Comparison of ENCODE assay signal across 10 cellular contexts in the genomic region with DNA sequence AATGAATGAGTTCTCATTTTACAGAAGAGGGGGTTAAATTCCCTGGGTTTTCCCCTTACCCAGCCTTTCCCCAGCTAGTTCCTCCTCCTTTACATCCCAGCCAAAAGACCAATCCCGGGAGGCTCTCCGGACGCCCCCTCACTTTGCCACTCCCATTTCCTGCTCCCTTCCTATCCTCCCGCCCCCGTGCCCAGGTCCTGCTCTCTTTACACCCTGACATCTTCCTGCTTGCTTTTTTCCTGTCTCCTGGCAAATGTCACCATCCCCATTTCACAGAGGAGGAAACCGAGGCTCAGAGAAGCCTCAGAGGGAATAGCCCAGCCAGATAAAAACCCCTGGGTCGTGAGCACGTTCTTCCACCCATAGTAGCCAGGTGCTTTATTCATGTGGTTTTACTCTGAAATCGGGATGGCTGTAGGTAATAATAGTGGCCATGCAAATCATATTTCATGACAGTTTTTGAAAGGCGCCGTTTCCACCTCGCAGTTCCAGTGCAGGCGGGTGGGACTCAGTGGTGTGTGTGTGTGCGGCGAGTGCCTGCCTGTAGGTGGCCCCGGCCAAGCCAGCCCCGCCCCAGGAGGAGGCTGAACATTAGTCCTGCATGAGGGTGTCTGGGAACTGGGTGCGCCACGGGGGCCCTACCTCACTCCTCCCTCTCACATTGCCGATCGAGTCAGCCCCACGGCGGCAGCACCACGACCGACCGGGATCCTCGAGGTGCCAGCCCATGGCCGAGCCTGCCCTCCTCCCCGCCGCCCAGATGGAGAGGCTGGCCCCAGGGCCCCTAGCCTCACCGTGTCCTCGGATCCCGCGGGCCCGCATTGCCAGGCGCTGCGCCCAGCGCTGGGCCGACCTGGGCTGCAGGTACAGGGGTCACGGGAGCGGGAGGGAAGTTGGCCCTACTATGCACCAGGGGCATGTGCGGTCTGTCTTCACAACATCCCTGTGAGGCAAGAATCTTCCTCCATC. TPM values are rescaled to one million over a fixed set of nuclear protein-coding genes. Genes with fewer than 3 reads are reported as not detected.
DNase-seq lines count a peak whose midpoint lies in the region; ATAC-seq and TF ChIP-seq lines count a peak whose summit lies in the region.
"Had no signal": no experiment of that assay in that cellular context is flagged by ENCODE, and none has a peak within 500 bp of the region (broad histone marks: within the 10 kb centered on the region; RNA-seq: fewer than 3 reads in every experiment).

Gene ARHGAP40, plus strand, starts transcription at position 594 of the 969 bp plus-strand sequence.

- H3K4me1 Mint-ChIP-seq in activated CD8-positive, alpha-beta T cell treated with anti-CD3 and anti-CD28 coated beads for 36 hours (ENCODE audit: low read depth): peaks cover 10% of the 10 kb centered on the region
- H3K4me1 Mint-ChIP-seq in activated T-helper 2 cell treated with anti-CD3 and anti-CD28 coated beads, Interferon-gamma antibody, Interleukin-2, Interleukin-4, amounts not matched to agents 10 μg/mL and 5 μg/mL and 100 μg/mL, durations not matched to agents 14 hours and 24 hours and 36 hours (ENCODE audit: low read depth): peaks cover 5% of the 10 kb centered on the region

- H3K27me3 Mint-ChIP-seq in activated CD8-positive, alpha-beta T cell treated with anti-CD3 and anti-CD28 coated beads for 36 hours: peaks cover 44% of the 10 kb centered on the region
- peaks cover 54% of the 10 kb centered on the region for H3K27me3 Mint-ChIP-seq in activated T-helper 2 cell treated with anti-CD3 and anti-CD28 coated beads, Interferon-gamma antibody, Interleukin-2, Interleukin-4, amounts not matched to agents 10 μg/mL and 5 μg/mL and 100 μg/mL, durations not matched to agents 14 hours and 24 hours and 36 hours (ENCODE audit: low read depth)

- DNase-seq in AG20443 (ENCODE audit: low spot score): peak; percentile 34
- DNase-seq in GM23248: peak; percentile 44
- DNase-seq in activated CD8-positive, alpha-beta T cell treated with anti-CD3 and anti-CD28 coated beads for 36 hours: peak; percentile 58
- DNase-seq in iPS DF 6.9 (ENCODE audit: low read depth, low spot score): no peak
- DNase-seq in stimulated activated CD8-positive, alpha-beta memory T cell treated with anti-CD3 and anti-CD28 coated beads, Interleukin-4, amount 100 ng/mL, for 24 hours (ENCODE audit: low read depth): peak; percentile 3
- DNase-seq in activated T-helper 2 cell treated with anti-CD3 and anti-CD28 coated beads, Interferon-gamma antibody, Interleukin-2, Interleukin-4, amounts not matched to agents 10 μg/mL and 5 μg/mL and 100 μg/mL, durations not matched to agents 14 hours and 24 hours and 36 hours (ENCODE audit: low spot score): no peak
- no peak for DNase-seq in ascending aorta (ENCODE audit: low spot score in 2 of 2)

- H3K27ac ChIP-seq in GM23248 (no peak within 1 kb of the TSS), iPS DF 6.9 (ENCODE audit: low read length) (no peak within 1 kb of the TSS), ascending aorta (no peak within 1 kb of the TSS)

- intact Hi-C loops in activated CD8-positive, alpha-beta T cell treated with anti-CD3 and anti-CD28 coated beads for 36 hours (cut with micrococcal nuclease): no loop called here
- intact Hi-C loops in activated T-helper 2 cell treated with anti-CD3 and anti-CD28 coated beads, Interferon-gamma antibody, Interleukin-2, Interleukin-4, amounts not matched to agents 10 μg/mL and 5 μg/mL and 100 μg/mL, durations not matched to agents 14 hours and 24 hours and 36 hours (cut with micrococcal nuclease): no loop called here
- intact Hi-C loops in ascending aorta (cut with DNase I): no loop called here

- H3K4me2 ChIP-seq in GM23248 (ENCODE audit: unreplicated experiment): peak within 1 kb of the TSS; percentile 67

- H3K4me3 Mint-ChIP-seq in activated CD8-positive, alpha-beta T cell treated with anti-CD3 and anti-CD28 coated beads for 36 hours: peak within 1 kb of the TSS; percentile 41
- H3K4me3 Mint-ChIP-seq in activated T-helper 2 cell treated with anti-CD3 and anti-CD28 coated beads, Interferon-gamma antibody, Interleukin-2, Interleukin-4, amounts not matched to agents 10 μg/mL and 5 μg/mL and 100 μg/mL, durations not matched to agents 14 hours and 24 hours and 36 hours (ENCODE audit: low read depth): no peak within 1 kb of the TSS

- H3K27ac Mint-ChIP-seq in activated CD8-positive, alpha-beta T cell treated with anti-CD3 and anti-CD28 coated beads for 36 hours: no peak within 1 kb of the TSS
- H3K27ac Mint-ChIP-seq in activated T-helper 2 cell treated with anti-CD3 and anti-CD28 coated beads, Interferon-gamma antibody, Interleukin-2, Interleukin-4, amounts not matched to agents 10 μg/mL and 5 μg/mL and 100 μg/mL, durations not matched to agents 14 hours and 24 hours and 36 hours: no peak within 1 kb of the TSS

- H3K4me1 ChIP-seq in GM23248 (ENCODE audit: insufficient read depth) (peaks cover 8% of the 10 kb centered on the region; the same call in 1 of the 2 replicates), iPS DF 6.9 (ENCODE audit: control insufficient read depth, insufficient read depth, low read length) (peaks cover 2% of the 10 kb centered on the region; the same call in 1 of the 2 replicates), ascending aorta (no peaks in the 10 kb centered on the region)

- in situ Hi-C loops in GM23248 (cut with MboI): no loop called here

- TF ChIP-seq CTCF in activated CD8-positive, alpha-beta T cell treated with anti-CD3 and anti-CD28 coated beads for 36 hours (IDR thresholded peaks at IDR 0.05): peak; percentile 25
- TF ChIP-seq CTCF in ascending aorta (IDR thresholded peaks at IDR 0.05): no peak

- no peaks in the 10 kb centered on the region for H4K20me1 ChIP-seq in GM23248 (ENCODE audit: insufficient read depth)

- 6 to 7% methylated on average over 34 to 40 of the region's 42 CpGs for WGBS in GM23248 (ENCODE audit: low coverage in 1 of 2, low lambda C conversion rate in 2 of 2, missing lambda C conversion rate in 2 of 2), 2 experiments
- no CpG with 5 or more reads among the region's 42 CpGs for WGBS in iPS DF 6.9 (ENCODE audit: insufficient coverage, insufficient read length)

- POLR2A ChIA-PET in activated CD8-positive, alpha-beta T cell treated with anti-CD3 and anti-CD28 coated beads for 36 hours (lab: Charles Lee): no interaction called here

- CTCF ChIA-PET in activated CD8-positive, alpha-beta T cell treated with anti-CD3 and anti-CD28 coated beads for 36 hours (lab: Charles Lee): no interaction called here

- H3K27me3 ChIP-seq in GM23248 (replicated peaks; ENCODE audit: insufficient read depth) (peaks cover 46% of the 10 kb centered on the region), iPS DF 6.9 (ENCODE audit: control insufficient read depth, insufficient read depth, low read length) (no peaks in the 10 kb centered on the region), ascending aorta (peaks cover 6% of the 10 kb centered on the region)

- H3K79me2 ChIP-seq in GM23248 (ENCODE audit: insufficient read depth): no peaks in the 10 kb centered on the region

- H3K9me3 ChIP-seq in GM23248 (ENCODE audit: low read depth) (no peaks in the 10 kb centered on the region), iPS DF 6.9 (ENCODE audit: control insufficient read depth, insufficient read depth, low read length) (no peaks in the 10 kb centered on the region), ascending aorta (no peaks in the 10 kb centered on the region)

- H3K9me3 Mint-ChIP-seq in activated CD8-positive, alpha-beta T cell treated with anti-CD3 and anti-CD28 coated beads for 36 hours: no peaks in the 10 kb centered on the region
- H3K9me3 Mint-ChIP-seq in activated T-helper 2 cell treated with anti-CD3 and anti-CD28 coated beads, Interferon-gamma antibody, Interleukin-2, Interleukin-4, amounts not matched to agents 10 μg/mL and 5 μg/mL and 100 μg/mL, durations not matched to agents 14 hours and 24 hours and 36 hours: no peaks in the 10 kb centered on the region

- no peak within 1 kb of the TSS for H3K9ac ChIP-seq in GM23248

- peak within 1 kb of the TSS; percentile 57; the same call in 1 of the 2 replicates for H2AFZ ChIP-seq in GM23248

- H3K36me3 ChIP-seq in GM23248 (ENCODE audit: low read depth) (no peaks in the 10 kb centered on the region), iPS DF 6.9 (ENCODE audit: control insufficient read depth, insufficient read depth, low read length) (no peaks in the 10 kb centered on the region), ascending aorta (no peaks in the 10 kb centered on the region)

- ATAC-seq in activated CD8-positive, alpha-beta T cell treated with anti-CD3 and anti-CD28 coated beads for 36 hours: peak; percentile 96
- no peak for ATAC-seq in HG03520 (IDR thresholded peaks at IDR 0.05; ENCODE audit: unreplicated experiment)

- H3K9me2 ChIP-seq in GM23248 (ENCODE audit: insufficient read depth): no peaks in the 10 kb centered on the region

- H3K4me3 ChIP-seq in GM23248: peak within 1 kb of the TSS; percentile 44
- peak within 1 kb of the TSS; percentile 34; the same call in 1 of the 2 replicates for H3K4me3 ChIP-seq in iPS DF 6.9 (ENCODE audit: low read length)
- H3K4me3 ChIP-seq in ascending aorta: no peak within 1 kb of the TSS

- no peaks in the 10 kb centered on the region for H3F3A ChIP-seq in GM23248 (ENCODE audit: insufficient read depth)

- H3K36me3 Mint-ChIP-seq in activated CD8-positive, alpha-beta T cell treated with anti-CD3 and anti-CD28 coated beads for 36 hours (ENCODE audit: low read depth): no peaks in the 10 kb centered on the region
- no peaks in the 10 kb centered on the region for H3K36me3 Mint-ChIP-seq in activated T-helper 2 cell treated with anti-CD3 and anti-CD28 coated beads, Interferon-gamma antibody, Interleukin-2, Interleukin-4, amounts not matched to agents 10 μg/mL and 5 μg/mL and 100 μg/mL, durations not matched to agents 14 hours and 24 hours and 36 hours (ENCODE audit: low read depth)

RNA-seq across cellular contexts. Expression of gene ARHGAP40, which starts in this region (rescaled TPM):
- not detected in 2 replicates for total RNA-seq in GM23248 (2014; rRNA removed; shearing (Covaris generic))
- not detected in 2 replicates for polyA plus RNA-seq in GM23248 (2016; fragmentation: Nextera tagmentation; extraction: Ambion mirVana)
- total RNA-seq in activated CD8-positive, alpha-beta T cell treated with anti-CD3 and anti-CD28 coated beads for 36 hours: not detected
- not detected in 2 replicates for total RNA-seq in activated T-helper 2 cell treated with anti-CD3 and anti-CD28 coated beads, Interferon-gamma antibody, Interleukin-2, Interleukin-4, amounts not matched to agents 10 μg/mL and 5 μg/mL and 100 μg/mL, durations not matched to agents 14 hours and 24 hours and 36 hours
- total RNA-seq in ascending aorta: not detected
- total RNA-seq: dermis microvascular lymphatic vessel endothelial cell, temporal lobe had no signal

Comparison
In these comparisons a context has a peak if more than half of its experiments do, and no peak if none do; other contexts are left out.
1. Peak in DNase-seq, H3K4me3 ChIP-seq and H3K4me2 ChIP-seq in GM23248; RNA of the gene not detected or under 1 TPM.
2. Peak in DNase-seq and ATAC-seq in activated CD8-positive, alpha-beta T cell treated with anti-CD3 and anti-CD28 coated beads for 36 hours; RNA of the gene not detected or under 1 TPM.
3. DNase-seq: peak in AG20443 (single experiment) and stimulated activated CD8-positive, alpha-beta memory T cell treated with anti-CD3 and anti-CD28 coated beads, Interleukin-4, amount 100 ng/mL, for 24 hours (single experiment); none in iPS DF 6.9 (single experiment), activated T-helper 2 cell treated with anti-CD3 and anti-CD28 coated beads, Interferon-gamma antibody, Interleukin-2, Interleukin-4, amounts not matched to agents 10 μg/mL and 5 μg/mL and 100 μg/mL, durations not matched to agents 14 hours and 24 hours and 36 hours (single experiment) and ascending aorta (0 of 2).